8 cellular contexts compared by ENCODE assay signal in genomic region chr1:6625579-6626149, GRCh38. TPM values are rescaled to one million over a fixed set of nuclear protein-coding genes. Genes with fewer than 3 reads are reported as not detected.
DNase-seq lines count a peak whose midpoint lies in the region; ATAC-seq and TF ChIP-seq lines count a peak whose summit lies in the region.

No MANE protein-coding gene starts in this region.

- H3K27ac ChIP-seq in BLaER1 treated with 17β-estradiol and CSF1 and Interleukin-3, amounts not matched to agents 10 nM and 100 nM, result peak overlapping the region; percentile 62 to 87 (median 82); a peak in 21 of 22 replicates
- peak overlapping the region; percentile 87 to 93 for H3K27ac ChIP-seq in tibial artery

- H3K4me3 ChIP-seq in BLaER1 treated with 17β-estradiol and CSF1 and Interleukin-3, amounts not matched to agents 10 nM and 100 nM, result peak overlapping the region; percentile 68 to 99 (median 96)
- H3K4me3 ChIP-seq in lower leg skin (ENCODE audit: low read depth, poor library complexity, severe bottlenecking), result peak overlapping the region; percentile 77
- peak overlapping the region; percentile 81 to 83 for H3K4me3 ChIP-seq in tibial artery

- TF ChIP-seq CTCF in lower leg skin (IDR thresholded peaks at IDR 0.05) (no peak), tibial artery (IDR thresholded peaks at IDR 0.05) (no peak)

- H3K36me3 Mint-ChIP-seq in central memory CD8-positive, alpha-beta T cell (ENCODE audit: insufficient read depth), result peaks cover 25% of the 10 kb centered on the region

- TF ChIP-seq POLR2A in lower leg skin (IDR thresholded peaks at IDR 0.05), result no peak

- no peaks in the 10 kb centered on the region for H3K27me3 ChIP-seq in BLaER1 treated with 17β-estradiol and CSF1 and Interleukin-3, amounts not matched to agents 10 nM and 100 nM
- H3K27me3 ChIP-seq in tibial artery, result no peaks in the 10 kb centered on the region

- peaks cover 27 to 43% (median 33%) of the 10 kb centered on the region in 10 experiments for H3K4me1 ChIP-seq in BLaER1 treated with 17β-estradiol and CSF1 and Interleukin-3, amounts not matched to agents 10 nM and 100 nM
- H3K4me1 ChIP-seq in tibial artery, result peaks cover 0 to 52% (median 21%) of the 10 kb centered on the region in 4 donors

- peaks cover 32% of the 10 kb centered on the region for H3K4me1 Mint-ChIP-seq in central memory CD8-positive, alpha-beta T cell

- H3K36me3 ChIP-seq in BLaER1 treated with 17β-estradiol and CSF1 and Interleukin-3, amounts not matched to agents 10 nM and 100 nM, result peaks cover 59 to 73% (median 64%) of the 10 kb centered on the region in 11 experiments
- peaks cover 28 to 58% (median 51%) of the 10 kb centered on the region in 3 donors for H3K36me3 ChIP-seq in tibial artery

- H3K4me2 ChIP-seq in BLaER1 treated with 17β-estradiol and CSF1 and Interleukin-3, amounts not matched to agents 10 nM and 100 nM, result peak overlapping the region; percentile 77 to 97 (median 91)

- peak overlapping the region; percentile 84 to 95 (median 89) for H3K9ac ChIP-seq in BLaER1 treated with 17β-estradiol and CSF1 and Interleukin-3, amounts not matched to agents 10 nM and 100 nM

- 2 to 5% methylated on average over 21 to 26 of the region's 32 CpGs for WGBS in lower leg skin, 2 donors

- peak; percentile 35 for ATAC-seq in GM21515 (IDR thresholded peaks at IDR 0.05; ENCODE audit: unreplicated experiment)
- peak; percentile 30 for ATAC-seq in central memory CD8-positive, alpha-beta T cell (replicated peaks; ENCODE audit: extremely low read depth, poor library complexity, severe bottlenecking)

- H3K9me3 Mint-ChIP-seq in central memory CD8-positive, alpha-beta T cell, result no peaks in the 10 kb centered on the region

- peak; percentile 6 for DNase-seq in NCI-H226
- DNase-seq in central memory CD8-positive, alpha-beta T cell (ENCODE audit: low spot score in 2 of 2), result no peak
- no peak for DNase-seq in lower leg skin (ENCODE audit: low spot score in 2 of 2)
- peak in 1 of 2 donors; percentile 42 for DNase-seq in tibial artery
- DNase-seq in germinal center (ENCODE audit: low spot score), result no peak
- DNase-seq in activated gamma-delta T cell treated with Interleukin-2 at 50 U/mL for 16 hours, result no peak

- peaks cover 59 to 92% (median 81%) of the 10 kb centered on the region in 11 experiments; a peak in 21 of 22 replicates for H4K20me1 ChIP-seq in BLaER1 treated with 17β-estradiol and CSF1 and Interleukin-3, amounts not matched to agents 10 nM and 100 nM

- no peaks in the 10 kb centered on the region for H3K9me3 ChIP-seq in BLaER1 treated with 17β-estradiol and CSF1 and Interleukin-3, amounts not matched to agents 10 nM and 100 nM (replicated peaks in 1 of 11)
- no peaks in the 10 kb centered on the region for H3K9me3 ChIP-seq in tibial artery

- H3K27ac Mint-ChIP-seq in central memory CD8-positive, alpha-beta T cell (ENCODE audit: low read depth), result peak overlapping the region; percentile 81

- no peaks in the 10 kb centered on the region for H3K27me3 Mint-ChIP-seq in central memory CD8-positive, alpha-beta T cell

- intact Hi-C loops in lower leg skin (cut with DNase I; ENCODE audit: low total_unique reads), result no loop called here
- intact Hi-C loops in tibial artery (cut with DNase I; ENCODE audit: low total_unique reads), result no loop called here

- peak overlapping the region; percentile 87 for H3K4me3 Mint-ChIP-seq in central memory CD8-positive, alpha-beta T cell

RNA-seq across cellular contexts. Expression of gene THAP3, which starts 1.0 kb away (rescaled TPM):
- total RNA-seq in lower leg skin, result 10 to 100 TPM; 20.1 to 26.9 (median 23.4) TPM

RNA-seq across cellular contexts. Expression of gene PHF13, which starts 12.1 kb away (rescaled TPM):
- 10 to 100 TPM; 18.4 to 26.7 (median 21.1) TPM for total RNA-seq in lower leg skin

RNA-seq across cellular contexts. Expression of gene KLHL21, which starts 23.0 kb away (rescaled TPM):
- total RNA-seq in lower leg skin, result 100 to 1,000 TPM in 3 of 4 donors, 10 to 100 TPM in 1; 89.6 to 147 (median 130) TPM

RNA-seq across cellular contexts. Expression of gene ZBTB48, which starts 45.9 kb away (rescaled TPM):
- total RNA-seq in lower leg skin, result 10 to 100 TPM; 31.6 to 40.4 (median 34.8) TPM
